ENCODE assay signal across 19 cellular contexts in genomic region chr17:44084921-44085320, GRCh38.
"Had no signal": no experiment of that assay in that cellular context is flagged by ENCODE, and none has a peak within 500 bp of the region (broad histone marks: within the 10 kb centered on the region; RNA-seq: fewer than 3 reads in every experiment).

No MANE protein-coding gene starts in this region.

- DNase-seq: activated CD4-positive, CD25-positive, alpha-beta regulatory T cell; anterior cingulate cortex; central memory CD4-positive, alpha-beta T cell; effector CD4-positive, alpha-beta T cell; esophagus squamous epithelium; heart right ventricle; mesenchymal stem cell; testis had no signal

- H3K36me3 ChIP-seq: colonic mucosa had no signal

- H3K9me3 ChIP-seq: colonic mucosa, esophagus squamous epithelium, heart right ventricle, prostate gland, right atrium auricular region, testis, upper lobe of right lung had no signal

- H3K27ac Mint-ChIP-seq: activated CD8-positive, alpha-beta T cell treated with anti-CD3 and anti-CD28 coated beads for 36 hours; activated naive CD4-positive, alpha-beta T cell treated with anti-CD3 and anti-CD28 coated beads for 36 hours; activated naive CD8-positive, alpha-beta T cell treated with anti-CD3 and anti-CD28 coated beads, Interleukin-2, amount 50 U/mL, for 24 hours; T-helper 2 cell treated with Interferon-gamma antibody and Interleukin-4, amounts not matched to agents 5 μg/mL and 100 μg/mL, for 36 hours had no signal

- H3K9me3 Mint-ChIP-seq: activated CD8-positive, alpha-beta T cell treated with anti-CD3 and anti-CD28 coated beads for 36 hours; activated naive CD4-positive, alpha-beta T cell treated with anti-CD3 and anti-CD28 coated beads for 36 hours; activated naive CD8-positive, alpha-beta T cell treated with anti-CD3 and anti-CD28 coated beads, Interleukin-2, amount 50 U/mL, for 24 hours; activated T-cell treated with anti-CD3 and anti-CD28 coated beads, Interleukin-2, amount 50 U/mL, for 4 hours; brain; naive thymus-derived CD8-positive, alpha-beta T cell; T-helper 2 cell treated with Interferon-gamma antibody and Interleukin-4, amounts not matched to agents 5 μg/mL and 100 μg/mL, for 36 hours had no signal

- H3K27me3 Mint-ChIP-seq: activated CD8-positive, alpha-beta T cell treated with anti-CD3 and anti-CD28 coated beads for 36 hours; activated naive CD8-positive, alpha-beta T cell treated with anti-CD3 and anti-CD28 coated beads, Interleukin-2, amount 50 U/mL, for 24 hours; brain; naive thymus-derived CD8-positive, alpha-beta T cell had no signal

- H3K27ac ChIP-seq: colonic mucosa, esophagus squamous epithelium, heart right ventricle, prostate gland, testis, upper lobe of right lung had no signal

- H3K4me3 ChIP-seq: colonic mucosa, esophagus squamous epithelium, heart right ventricle, prostate gland, right atrium auricular region, testis, upper lobe of right lung had no signal

- ATAC-seq: activated naive CD8-positive, alpha-beta T cell treated with anti-CD3 and anti-CD28 coated beads, Interleukin-2, amount 50 U/mL, for 24 hours had no signal

- H3K4me3 Mint-ChIP-seq: activated CD8-positive, alpha-beta T cell treated with anti-CD3 and anti-CD28 coated beads for 36 hours; activated naive CD4-positive, alpha-beta T cell treated with anti-CD3 and anti-CD28 coated beads for 36 hours; activated naive CD8-positive, alpha-beta T cell treated with anti-CD3 and anti-CD28 coated beads, Interleukin-2, amount 50 U/mL, for 24 hours; activated T-cell treated with anti-CD3 and anti-CD28 coated beads, Interleukin-2, amount 50 U/mL, for 4 hours; brain; naive thymus-derived CD8-positive, alpha-beta T cell; T-helper 2 cell treated with Interferon-gamma antibody and Interleukin-4, amounts not matched to agents 5 μg/mL and 100 μg/mL, for 36 hours had no signal

- H3K4me1 ChIP-seq: colonic mucosa, right atrium auricular region, upper lobe of right lung had no signal

- H3K27me3 ChIP-seq: colonic mucosa, esophagus squamous epithelium, heart right ventricle, right atrium auricular region, testis, upper lobe of right lung had no signal
